ENCODE assay signal across 37 cellular contexts in genomic region chr7:130390486-130390885, GRCh38. TPM values are rescaled to one million over a fixed set of nuclear protein-coding genes. Genes with fewer than 3 reads are reported as not detected.
"Had no signal": no experiment of that assay in that cellular context is flagged by ENCODE, and none has a peak within 500 bp of the region (broad histone marks: within the 10 kb centered on the region; RNA-seq: fewer than 3 reads in every experiment).

No MANE protein-coding gene starts in this region.

- H3K4me3 Mint-ChIP-seq: activated CD4-positive, alpha-beta memory T cell treated with anti-CD3 and anti-CD28 coated beads, Interleukin-2, amount 10 ng/mL, durations not matched to agents 7 days and 5 days; activated CD4-positive, alpha-beta T cell treated with anti-CD3 and anti-CD28 coated beads for 36 hours; activated CD4-positive, alpha-beta T cell treated with anti-CD3 and anti-CD28 coated beads, Interleukin-2, amount 10 ng/mL, durations not matched to agents 24 days and 14 days; activated naive CD8-positive, alpha-beta T cell; activated T-cell treated with anti-CD3 and anti-CD28 coated beads, Interleukin-2, amount 50 U/mL, for 24 hours; activated T-cell treated with anti-CD3 and anti-CD28 coated beads, Interleukin-2, amount 50 U/mL, for 72 hours; activated T-helper 17 cell treated with anti-CD3 and anti-CD28 coated beads, Interleukin-2, amount 50 U/mL, for 72 hours; brain; dendritic cell treated with granulocyte-macrophage colony-stimulating factor and Interleukin-4, amounts not matched to agents 40 ng/mL and 50 ng/mL, for 4 days; endodermal cell had no signal

- H3K27ac Mint-ChIP-seq: activated CD4-positive, alpha-beta memory T cell treated with anti-CD3 and anti-CD28 coated beads, Interleukin-2, amount 10 ng/mL, durations not matched to agents 7 days and 5 days; activated CD4-positive, alpha-beta T cell treated with anti-CD3 and anti-CD28 coated beads for 36 hours; activated CD4-positive, alpha-beta T cell treated with anti-CD3 and anti-CD28 coated beads, Interleukin-2, amount 10 ng/mL, durations not matched to agents 24 days and 14 days; activated naive CD8-positive, alpha-beta T cell; activated T-cell treated with anti-CD3 and anti-CD28 coated beads, Interleukin-2, amount 50 U/mL, for 24 hours; activated T-cell treated with anti-CD3 and anti-CD28 coated beads, Interleukin-2, amount 50 U/mL, for 72 hours; activated T-helper 17 cell treated with anti-CD3 and anti-CD28 coated beads, Interleukin-2, amount 50 U/mL, for 72 hours; brain; dendritic cell treated with granulocyte-macrophage colony-stimulating factor and Interleukin-4, amounts not matched to agents 40 ng/mL and 50 ng/mL, for 4 days; endodermal cell had no signal

- DNase-seq: activated CD4-positive, alpha-beta memory T cell treated with anti-CD3 and anti-CD28 coated beads, Interleukin-2, amount 10 ng/mL, durations not matched to agents 7 days and 5 days; activated CD4-positive, alpha-beta T cell treated with anti-CD3 and anti-CD28 coated beads for 36 hours; activated CD4-positive, alpha-beta T cell treated with anti-CD3 and anti-CD28 coated beads, Interleukin-2, amount 10 ng/mL, durations not matched to agents 24 days and 14 days; activated CD4-positive, alpha-beta T cell treated with anti-CD3 and anti-CD28 coated beads, Interleukin-2, amount 50 U/mL, for 4 hours; activated CD4-positive, CD25-positive, alpha-beta regulatory T cell; activated CD4-positive, CD25-positive, alpha-beta regulatory T cell treated with anti-CD3 and anti-CD28 coated beads, Interleukin-2, amount 50 U/mL, for 72 hours; activated CD8-positive, alpha-beta memory T cell treated with anti-CD3 and anti-CD28 coated beads, Interleukin-2, amount 50 U/mL, for 48 hours; activated effector memory CD4-positive, alpha-beta T cell treated with Interleukin-2 at 50 U/mL for 16 hours; activated gamma-delta T cell treated with Interleukin-2 at 50 U/mL for 16 hours; activated naive CD4-positive, alpha-beta T cell treated with anti-CD3 and anti-CD28 coated beads, Interleukin-2, amount 50 U/mL, for 16 hours; activated naive CD4-positive, alpha-beta T cell treated with Interleukin-2 at 50 U/mL for 16 hours; activated T-cell treated with anti-CD3 and anti-CD28 coated beads for 4 hours; activated T-cell treated with anti-CD3 and anti-CD28 coated beads, Interleukin-2, amount 50 U/mL, for 24 hours; activated T-cell treated with anti-CD3 and anti-CD28 coated beads, Interleukin-2, amount 50 U/mL, for 72 hours; adrenal gland; central memory CD4-positive, alpha-beta T cell; cerebellar nuclear complex; dorsolateral prefrontal cortex; effector memory CD4-positive, alpha-beta T cell; endodermal cell; erythroblast; esophagus squamous epithelium; foreskin keratinocyte; gastrocnemius medialis; glutamatergic neuron; heart left ventricle; T-helper 2 cell had no signal

- H3K4me3 ChIP-seq: adrenal gland, ascending aorta, breast epithelium, cardiac muscle cell, coronary artery, dorsolateral prefrontal cortex, esophagus squamous epithelium, gastrocnemius medialis, heart left ventricle had no signal

- H3K27me3 Mint-ChIP-seq: activated CD4-positive, alpha-beta memory T cell treated with anti-CD3 and anti-CD28 coated beads, Interleukin-2, amount 10 ng/mL, durations not matched to agents 7 days and 5 days; activated CD4-positive, alpha-beta T cell treated with anti-CD3 and anti-CD28 coated beads for 36 hours; activated CD4-positive, alpha-beta T cell treated with anti-CD3 and anti-CD28 coated beads, Interleukin-2, amount 10 ng/mL, durations not matched to agents 24 days and 14 days; activated naive CD8-positive, alpha-beta T cell; activated T-cell treated with anti-CD3 and anti-CD28 coated beads, Interleukin-2, amount 50 U/mL, for 24 hours; activated T-helper 17 cell treated with anti-CD3 and anti-CD28 coated beads, Interleukin-2, amount 50 U/mL, for 72 hours; brain had no signal

- H3K9me3 Mint-ChIP-seq: activated CD4-positive, alpha-beta memory T cell treated with anti-CD3 and anti-CD28 coated beads, Interleukin-2, amount 10 ng/mL, durations not matched to agents 7 days and 5 days; activated T-cell treated with anti-CD3 and anti-CD28 coated beads, Interleukin-2, amount 50 U/mL, for 24 hours; activated T-helper 17 cell treated with anti-CD3 and anti-CD28 coated beads, Interleukin-2, amount 50 U/mL, for 72 hours; dendritic cell treated with granulocyte-macrophage colony-stimulating factor and Interleukin-4, amounts not matched to agents 40 ng/mL and 50 ng/mL, for 4 days had no signal

- ATAC-seq: activated CD4-positive, alpha-beta T cell treated with anti-CD3 and anti-CD28 coated beads for 36 hours; activated T-cell treated with anti-CD3 and anti-CD28 coated beads, Interleukin-2, amount 50 U/mL, for 72 hours; activated T-helper 17 cell treated with anti-CD3 and anti-CD28 coated beads, Interleukin-2, amount 50 U/mL, for 72 hours; foreskin keratinocyte; gastrocnemius medialis; heart left ventricle had no signal

RNA-seq across cellular contexts. Expression of gene CPA1, which starts 10.2 kb away (rescaled TPM):
- total RNA-seq: activated CD4-positive, alpha-beta memory T cell treated with anti-CD3 and anti-CD28 coated beads, Interleukin-2, amount 10 ng/mL, durations not matched to agents 7 days and 5 days; activated CD4-positive, alpha-beta T cell treated with anti-CD3 and anti-CD28 coated beads for 36 hours; activated CD4-positive, alpha-beta T cell treated with anti-CD3 and anti-CD28 coated beads, Interleukin-2, amount 10 ng/mL, durations not matched to agents 24 days and 14 days; activated T-cell treated with anti-CD3 and anti-CD28 coated beads, Interleukin-2, amount 50 U/mL, for 72 hours; activated T-helper 17 cell treated with anti-CD3 and anti-CD28 coated beads, Interleukin-2, amount 50 U/mL, for 72 hours; ascending aorta; endodermal cell; esophagus squamous epithelium; foreskin keratinocyte; gastrocnemius medialis; T-helper 1 cell treated with Interleukin-12 subunit alpha and Interleukin-12 subunit beta and Interleukin-4 antibody, amounts not matched to agents 30 ng/mL and 1 ng/mL, for 36 hours had no signal

RNA-seq across cellular contexts. Expression of gene CPA5, which starts 45.9 kb away (rescaled TPM):
- total RNA-seq: activated CD4-positive, alpha-beta memory T cell treated with anti-CD3 and anti-CD28 coated beads, Interleukin-2, amount 10 ng/mL, durations not matched to agents 7 days and 5 days; ascending aorta; breast epithelium; cardiac muscle cell; endodermal cell; esophagus squamous epithelium; fibroblast of lung; gastrocnemius medialis; heart left ventricle had no signal
